In genomic region chr17:47663997-47664941, GRCh38 we compare ENCODE assay signal across 8 cellular contexts. TPM values are rescaled to one million over a fixed set of nuclear protein-coding genes. Genes with fewer than 3 reads are reported as not detected.
DNase-seq lines count a peak whose midpoint lies in the region; ATAC-seq and TF ChIP-seq lines count a peak whose summit lies in the region.

No MANE protein-coding gene starts in this region.

- CTCF ChIA-PET in CD8-positive, alpha-beta T cell (lab: Charles Lee): interaction anchor here (0.6 to 5.0 kb wide), 32 partner anchors 8 to 227 kb away, joined by 3 to 49 read pairs (median 5); partner anchors contain the start of gene KPNB1
- CTCF ChIA-PET in activated CD8-positive, alpha-beta T cell treated with anti-CD3 and anti-CD28 coated beads for 36 hours (lab: Charles Lee): interaction anchor here (0.6 to 6.2 kb wide), 31 partner anchors 10 to 140 kb away, joined by 3 to 92 read pairs (median 4); partner anchors contain the start of genes KPNB1 and TBX21

- H3K4me1 ChIP-seq in CD8-positive, alpha-beta T cell (ENCODE audit: insufficient read depth, low read length): peaks cover 13% of the 10 kb centered on the region
- no peaks in the 10 kb centered on the region for H3K4me1 ChIP-seq in endodermal cell (ENCODE audit: control insufficient read depth, insufficient read depth, low read length)

- peaks cover 78% of the 10 kb centered on the region for H3K36me3 Mint-ChIP-seq in CD8-positive, alpha-beta T cell
- H3K36me3 Mint-ChIP-seq in activated CD8-positive, alpha-beta T cell treated with anti-CD3 and anti-CD28 coated beads for 36 hours (ENCODE audit: low read depth): peaks cover 69% of the 10 kb centered on the region
- peaks cover 83% of the 10 kb centered on the region for H3K36me3 Mint-ChIP-seq in endodermal cell (ENCODE audit: low read depth)
- H3K36me3 Mint-ChIP-seq in stimulated activated naive B cell treated with anti-CD40 and anti-IgM and Interleukin-4, amounts not matched to agents 10 μg/mL and 1 μg/mL and 100 μg/mL, for 72 hours: peaks cover 28 to 34% of the 10 kb centered on the region in 2 donors

- peaks cover 19% of the 10 kb centered on the region for H3K4me1 Mint-ChIP-seq in CD8-positive, alpha-beta T cell (ENCODE audit: low read depth)
- peaks cover 24% of the 10 kb centered on the region for H3K4me1 Mint-ChIP-seq in activated CD8-positive, alpha-beta T cell treated with anti-CD3 and anti-CD28 coated beads for 36 hours (ENCODE audit: low read depth)
- H3K4me1 Mint-ChIP-seq in endodermal cell: no peaks in the 10 kb centered on the region
- H3K4me1 Mint-ChIP-seq in stimulated activated naive B cell treated with anti-CD40 and anti-IgM and Interleukin-4, amounts not matched to agents 10 μg/mL and 1 μg/mL and 100 μg/mL, for 72 hours: peaks cover 16 to 36% of the 10 kb centered on the region in 2 donors

- intact Hi-C loops in CD8-positive, alpha-beta T cell (cut with DNase I, micrococcal nuclease): loop anchor here (1.0 to 5.0 kb wide), 5 partner anchors 13 to 139 kb away; no protein-coding TSS in a partner anchor
- intact Hi-C loops in activated CD8-positive, alpha-beta T cell treated with anti-CD3 and anti-CD28 coated beads for 36 hours (cut with micrococcal nuclease): no loop called here

- POLR2A ChIA-PET in CD8-positive, alpha-beta T cell (lab: Charles Lee): interaction anchor here (0.6 to 4.6 kb wide), 6 partner anchors 10 to 29 kb away, joined by 3 to 32 read pairs (median 4); partner anchors contain the start of genes KPNB1 and TBKBP1
- POLR2A ChIA-PET in activated CD8-positive, alpha-beta T cell treated with anti-CD3 and anti-CD28 coated beads for 36 hours (lab: Charles Lee): interaction anchor here (0.6 to 26.8 kb wide), 13 partner anchors 6 to 126 kb away, joined by 3 to 583 read pairs (median 4); partner anchors contain the start of gene KPNB1

- no peak overlapping the region for H3K27ac ChIP-seq in CD8-positive, alpha-beta T cell (ENCODE audit: low read depth, low read length)
- H3K27ac ChIP-seq in endodermal cell (ENCODE audit: low read depth, low read length): no peak overlapping the region

- peak; percentile 66 for ATAC-seq in CD8-positive, alpha-beta T cell
- peak; percentile 56 for ATAC-seq in HG03060 (IDR thresholded peaks at IDR 0.05; ENCODE audit: low read depth, unreplicated experiment)
- ATAC-seq in activated CD8-positive, alpha-beta T cell treated with anti-CD3 and anti-CD28 coated beads for 36 hours: peak; percentile 77
- ATAC-seq in stimulated activated naive B cell treated with anti-CD40 and anti-IgM and Interleukin-4, amounts not matched to agents 10 μg/mL and 1 μg/mL and 100 μg/mL, for 72 hours (replicated peaks): peak; percentile 73 to 82

- H3K36me3 ChIP-seq in CD8-positive, alpha-beta T cell (ENCODE audit: insufficient read depth, low read length): peaks cover 43% of the 10 kb centered on the region
- peaks cover 94% of the 10 kb centered on the region for H3K36me3 ChIP-seq in endodermal cell (ENCODE audit: control insufficient read depth, insufficient read depth, low read length)

- H3K4me3 ChIP-seq in CD8-positive, alpha-beta T cell (ENCODE audit: low read depth, low read length): no peak overlapping the region
- no peak overlapping the region for H3K4me3 ChIP-seq in endodermal cell (ENCODE audit: low read length)

- H3K27me3 Mint-ChIP-seq in CD8-positive, alpha-beta T cell (ENCODE audit: low read depth): no peaks in the 10 kb centered on the region
- H3K27me3 Mint-ChIP-seq in activated CD8-positive, alpha-beta T cell treated with anti-CD3 and anti-CD28 coated beads for 36 hours: no peaks in the 10 kb centered on the region
- no peaks in the 10 kb centered on the region for H3K27me3 Mint-ChIP-seq in endodermal cell (ENCODE audit: insufficient read depth)
- H3K27me3 Mint-ChIP-seq in stimulated activated naive B cell treated with anti-CD40 and anti-IgM and Interleukin-4, amounts not matched to agents 10 μg/mL and 1 μg/mL and 100 μg/mL, for 72 hours: no peaks in the 10 kb centered on the region

- H3K9me3 ChIP-seq in CD8-positive, alpha-beta T cell (ENCODE audit: low read length): no peaks in the 10 kb centered on the region
- no peaks in the 10 kb centered on the region for H3K9me3 ChIP-seq in endodermal cell (ENCODE audit: control insufficient read depth, low read length)

- H3K4me3 Mint-ChIP-seq in CD8-positive, alpha-beta T cell: no peak overlapping the region
- no peak overlapping the region for H3K4me3 Mint-ChIP-seq in activated CD8-positive, alpha-beta T cell treated with anti-CD3 and anti-CD28 coated beads for 36 hours
- H3K4me3 Mint-ChIP-seq in endodermal cell: no peak overlapping the region
- peak overlapping the region; percentile 36 to 54 for H3K4me3 Mint-ChIP-seq in stimulated activated naive B cell treated with anti-CD40 and anti-IgM and Interleukin-4, amounts not matched to agents 10 μg/mL and 1 μg/mL and 100 μg/mL, for 72 hours

- H3K27me3 ChIP-seq in CD8-positive, alpha-beta T cell (ENCODE audit: insufficient read depth, low read length): no peaks in the 10 kb centered on the region
- no peaks in the 10 kb centered on the region for H3K27me3 ChIP-seq in endodermal cell (ENCODE audit: control insufficient read depth, insufficient read depth, low read length, poor library complexity, severe bottlenecking)

- WGBS in endodermal cell (ENCODE audit: insufficient coverage in 1 of 2, insufficient read length in 1 of 2), 2 experiments: 69 to 71% methylated on average over 6 of the region's 6 CpGs

- no peak overlapping the region for H3K9ac ChIP-seq in endodermal cell (ENCODE audit: extremely low read depth, low read length, poor library complexity, severe bottlenecking)

- peak; percentile 88 for TF ChIP-seq CTCF in CD8-positive, alpha-beta T cell (IDR thresholded peaks at IDR 0.05)
- TF ChIP-seq CTCF in activated CD8-positive, alpha-beta T cell treated with anti-CD3 and anti-CD28 coated beads for 36 hours (IDR thresholded peaks at IDR 0.05): peak; percentile 89
- TF ChIP-seq CTCF in endodermal cell (conservative IDR thresholded peaks at IDR 0.05): peak; percentile 88

- no peaks in the 10 kb centered on the region for H3K9me3 Mint-ChIP-seq in CD8-positive, alpha-beta T cell
- H3K9me3 Mint-ChIP-seq in activated CD8-positive, alpha-beta T cell treated with anti-CD3 and anti-CD28 coated beads for 36 hours: no peaks in the 10 kb centered on the region
- H3K9me3 Mint-ChIP-seq in endodermal cell: no peaks in the 10 kb centered on the region
- no peaks in the 10 kb centered on the region for H3K9me3 Mint-ChIP-seq in stimulated activated naive B cell treated with anti-CD40 and anti-IgM and Interleukin-4, amounts not matched to agents 10 μg/mL and 1 μg/mL and 100 μg/mL, for 72 hours

- H3K27ac Mint-ChIP-seq in CD8-positive, alpha-beta T cell: peak overlapping the region; percentile 66
- H3K27ac Mint-ChIP-seq in activated CD8-positive, alpha-beta T cell treated with anti-CD3 and anti-CD28 coated beads for 36 hours: peak overlapping the region; percentile 83
- peak overlapping the region; percentile 48 for H3K27ac Mint-ChIP-seq in endodermal cell
- peak overlapping the region; percentile 76 for H3K27ac Mint-ChIP-seq in stimulated activated naive B cell treated with anti-CD40 and anti-IgM and Interleukin-4, amounts not matched to agents 10 μg/mL and 1 μg/mL and 100 μg/mL, for 72 hours

- peak; percentile 30 to 67 (median 55) for DNase-seq in CD8-positive, alpha-beta T cell
- DNase-seq in NCI-H82 (lab: John Stamatoyannopoulos, UW): peak; percentile 83
- DNase-seq in activated CD8-positive, alpha-beta T cell treated with anti-CD3 and anti-CD28 coated beads for 36 hours: peak; percentile 76
- peak; percentile 93 for DNase-seq in endodermal cell
- peak; percentile 57 for DNase-seq in mucosa of gallbladder (ENCODE audit: low spot score)
- peak; percentile 43 for DNase-seq in stimulated activated naive B cell treated with anti-CD40 and anti-IgM and Interleukin-4, amounts not matched to agents 10 μg/mL and 1 μg/mL and 100 μg/mL, for 72 hours
- DNase-seq in HPDE6-E6E7 (ENCODE audit: extremely low spot score): no peak

RNA-seq across cellular contexts. Expression of gene KPNB1, which starts 14.6 kb away (rescaled TPM):
- 100 to 1,000 TPM; 170 to 173 TPM for total RNA-seq in CD8-positive, alpha-beta T cell
- 100 to 1,000 TPM; 589 to 605 TPM for total RNA-seq in activated CD8-positive, alpha-beta T cell treated with anti-CD3 and anti-CD28 coated beads for 36 hours
- 100 to 1,000 TPM; 452 to 500 TPM for total RNA-seq in endodermal cell
- 347 TPM for polyA plus RNA-seq in endodermal cell (2013, experiment 1 of 2)
- 324 TPM for polyA plus RNA-seq in endodermal cell (2013, experiment 2 of 2)
- 207 TPM for total RNA-seq in mucosa of gallbladder

RNA-seq across cellular contexts. Expression of gene TBKBP1, which starts 29.7 kb away (rescaled TPM):
- 1 to 10 TPM; 5.2 TPM for total RNA-seq in CD8-positive, alpha-beta T cell
- total RNA-seq in activated CD8-positive, alpha-beta T cell treated with anti-CD3 and anti-CD28 coated beads for 36 hours: 10 to 100 TPM; 12.4 to 13.6 TPM
- total RNA-seq in endodermal cell (10 to 100 TPM; 14.5 to 22.9 TPM), mucosa of gallbladder (9.2 TPM)
- polyA plus RNA-seq in endodermal cell (2013, experiment 1 of 2): 17.3 TPM
- 16.7 TPM for polyA plus RNA-seq in endodermal cell (2013, experiment 2 of 2)

Comparison
In these comparisons a context has a peak if more than half of its experiments do, and no peak if none do; other contexts are left out.
1. H3K4me3 Mint-ChIP-seq: peak in stimulated activated naive B cell treated with anti-CD40 and anti-IgM and Interleukin-4, amounts not matched to agents 10 μg/mL and 1 μg/mL and 100 μg/mL, for 72 hours (2 of 2); none in CD8-positive, alpha-beta T cell (single experiment), activated CD8-positive, alpha-beta T cell treated with anti-CD3 and anti-CD28 coated beads for 36 hours (single experiment) and endodermal cell (single experiment).
2. Peak in every context shown above with its lines, with median percentiles within 50 percentile points of each other: ATAC-seq, H3K27ac Mint-ChIP-seq and CTCF ChIP-seq.